In the genomic region with DNA sequence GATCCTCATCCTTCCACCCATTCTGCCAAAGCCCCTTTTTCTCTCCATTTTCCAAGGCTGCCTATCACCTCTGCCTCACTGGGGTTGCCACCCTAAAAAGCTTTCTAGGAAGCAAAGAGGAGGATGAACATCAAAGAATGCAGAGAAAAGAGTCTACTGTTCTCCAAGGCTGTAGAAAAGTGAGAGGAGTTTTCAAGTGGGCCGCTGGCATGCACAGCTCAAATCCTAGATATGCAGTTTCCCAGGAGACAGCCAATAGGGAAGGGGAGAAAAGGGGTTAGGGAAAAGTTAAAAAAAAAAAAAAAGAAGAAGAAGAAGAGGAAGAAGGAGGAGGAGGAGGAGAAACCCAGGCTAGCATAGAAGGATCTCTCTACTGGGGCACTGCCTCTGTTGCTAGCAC, we compare ENCODE assay signal across 1 cellular context.
TF ChIP-seq lines count a peak whose summit lies in the region.

No MANE protein-coding gene starts in this region.

TF ChIP-seq in A549, 52 proteins besides CTCF, POLR2A, EP300 and RAD21 (continued from another document):
- TF ChIP-seq MAZ (IDR thresholded peaks at IDR 0.05; ENCODE audit: borderline replicate concordance, low read depth, low read length), result no peak
- TF ChIP-seq RARB (CRISPR knock-in tag; IDR thresholded peaks at IDR 0.05), result no peak
- TF ChIP-seq MYC (IDR thresholded peaks at IDR 0.05; ENCODE audit: borderline replicate concordance, low read length), result no peak
- TF ChIP-seq, protein P1, sequence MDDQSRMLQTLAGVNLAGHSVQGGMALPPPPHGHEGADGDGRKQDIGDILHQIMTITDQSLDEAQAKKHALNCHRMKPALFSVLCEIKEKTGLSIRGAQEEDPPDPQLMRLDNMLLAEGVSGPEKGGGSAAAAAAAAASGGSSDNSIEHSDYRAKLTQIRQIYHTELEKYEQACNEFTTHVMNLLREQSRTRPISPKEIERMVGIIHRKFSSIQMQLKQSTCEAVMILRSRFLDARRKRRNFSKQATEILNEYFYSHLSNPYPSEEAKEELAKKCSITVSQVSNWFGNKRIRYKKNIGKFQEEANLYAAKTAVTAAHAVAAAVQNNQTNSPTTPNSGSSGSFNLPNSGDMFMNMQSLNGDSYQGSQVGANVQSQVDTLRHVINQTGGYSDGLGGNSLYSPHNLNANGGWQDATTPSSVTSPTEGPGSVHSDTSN (IDR thresholded peaks at IDR 0.05), result no peak
